In genomic region chr11:60947666-60948065, GRCh38 we compare ENCODE assay signal across 1 cellular context.
TF ChIP-seq lines count a peak whose summit lies in the region.

No MANE protein-coding gene starts in this region.

TF ChIP-seq in GM23338, 12 proteins besides CTCF, POLR2A, EP300 and RAD21 (continued from another document):
- TF ChIP-seq, protein P1, sequence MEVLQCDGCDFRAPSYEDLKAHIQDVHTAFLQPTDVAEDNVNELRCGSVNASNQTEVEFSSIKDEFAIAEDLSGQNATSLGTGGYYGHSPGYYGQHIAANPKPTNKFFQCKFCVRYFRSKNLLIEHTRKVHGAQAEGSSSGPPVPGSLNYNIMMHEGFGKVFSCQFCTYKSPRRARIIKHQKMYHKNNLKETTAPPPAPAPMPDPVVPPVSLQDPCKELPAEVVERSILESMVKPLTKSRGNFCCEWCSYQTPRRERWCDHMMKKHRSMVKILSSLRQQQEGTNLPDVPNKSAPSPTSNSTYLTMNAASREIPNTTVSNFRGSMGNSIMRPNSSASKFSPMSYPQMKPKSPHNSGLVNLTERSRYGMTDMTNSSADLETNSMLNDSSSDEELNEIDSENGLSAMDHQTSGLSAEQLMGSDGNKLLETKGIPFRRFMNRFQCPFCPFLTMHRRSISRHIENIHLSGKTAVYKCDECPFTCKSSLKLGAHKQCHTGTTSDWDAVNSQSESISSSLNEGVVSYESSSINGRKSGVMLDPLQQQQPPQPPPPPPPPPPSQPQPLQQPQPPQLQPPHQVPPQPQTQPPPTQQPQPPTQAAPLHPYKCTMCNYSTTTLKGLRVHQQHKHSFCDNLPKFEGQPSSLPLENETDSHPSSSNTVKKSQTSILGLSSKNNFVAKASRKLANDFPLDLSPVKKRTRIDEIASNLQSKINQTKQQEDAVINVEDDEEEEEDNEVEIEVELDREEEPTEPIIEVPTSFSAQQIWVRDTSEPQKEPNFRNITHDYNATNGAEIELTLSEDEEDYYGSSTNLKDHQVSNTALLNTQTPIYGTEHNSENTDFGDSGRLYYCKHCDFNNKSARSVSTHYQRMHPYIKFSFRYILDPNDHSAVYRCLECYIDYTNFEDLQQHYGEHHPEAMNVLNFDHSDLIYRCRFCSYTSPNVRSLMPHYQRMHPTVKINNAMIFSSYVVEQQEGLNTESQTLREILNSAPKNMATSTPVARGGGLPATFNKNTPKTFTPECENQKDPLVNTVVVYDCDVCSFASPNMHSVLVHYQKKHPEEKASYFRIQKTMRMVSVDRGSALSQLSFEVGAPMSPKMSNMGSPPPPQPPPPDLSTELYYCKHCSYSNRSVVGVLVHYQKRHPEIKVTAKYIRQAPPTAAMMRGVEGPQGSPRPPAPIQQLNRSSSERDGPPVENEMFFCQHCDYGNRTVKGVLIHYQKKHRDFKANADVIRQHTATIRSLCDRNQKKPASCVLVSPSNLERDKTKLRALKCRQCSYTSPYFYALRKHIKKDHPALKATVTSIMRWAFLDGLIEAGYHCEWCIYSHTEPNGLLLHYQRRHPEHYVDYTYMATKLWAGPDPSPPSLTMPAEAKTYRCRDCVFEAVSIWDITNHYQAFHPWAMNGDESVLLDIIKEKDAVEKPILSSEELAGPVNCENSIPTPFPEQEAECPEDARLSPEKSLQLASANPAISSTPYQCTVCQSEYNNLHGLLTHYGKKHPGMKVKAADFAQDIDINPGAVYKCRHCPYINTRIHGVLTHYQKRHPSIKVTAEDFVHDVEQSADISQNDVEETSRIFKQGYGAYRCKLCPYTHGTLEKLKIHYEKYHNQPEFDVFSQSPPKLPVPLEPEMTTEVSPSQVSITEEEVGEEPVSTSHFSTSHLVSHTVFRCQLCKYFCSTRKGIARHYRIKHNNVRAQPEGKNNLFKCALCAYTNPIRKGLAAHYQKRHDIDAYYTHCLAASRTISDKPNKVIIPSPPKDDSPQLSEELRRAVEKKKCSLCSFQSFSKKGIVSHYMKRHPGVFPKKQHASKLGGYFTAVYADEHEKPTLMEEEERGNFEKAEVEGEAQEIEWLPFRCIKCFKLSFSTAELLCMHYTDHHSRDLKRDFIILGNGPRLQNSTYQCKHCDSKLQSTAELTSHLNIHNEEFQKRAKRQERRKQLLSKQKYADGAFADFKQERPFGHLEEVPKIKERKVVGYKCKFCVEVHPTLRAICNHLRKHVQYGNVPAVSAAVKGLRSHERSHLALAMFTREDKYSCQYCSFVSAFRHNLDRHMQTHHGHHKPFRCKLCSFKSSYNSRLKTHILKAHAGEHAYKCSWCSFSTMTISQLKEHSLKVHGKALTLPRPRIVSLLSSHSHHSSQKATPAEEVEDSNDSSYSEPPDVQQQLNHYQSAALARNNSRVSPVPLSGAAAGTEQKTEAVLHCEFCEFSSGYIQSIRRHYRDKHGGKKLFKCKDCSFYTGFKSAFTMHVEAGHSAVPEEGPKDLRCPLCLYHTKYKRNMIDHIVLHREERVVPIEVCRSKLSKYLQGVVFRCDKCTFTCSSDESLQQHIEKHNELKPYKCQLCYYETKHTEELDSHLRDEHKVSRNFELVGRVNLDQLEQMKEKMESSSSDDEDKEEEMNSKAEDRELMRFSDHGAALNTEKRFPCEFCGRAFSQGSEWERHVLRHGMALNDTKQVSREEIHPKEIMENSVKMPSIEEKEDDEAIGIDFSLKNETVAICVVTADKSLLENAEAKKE (CRISPR knock-in tag; IDR thresholded peaks at IDR 0.05) = no peak
- TF ChIP-seq ZNF114 (CRISPR knock-in tag; IDR thresholded peaks at IDR 0.05) (no peak), ZNF331 (CRISPR knock-in tag; IDR thresholded peaks at IDR 0.05; ENCODE audit: low read depth) (no peak), EZH2 (IDR thresholded peaks at IDR 0.05; ENCODE audit: low read depth, unreplicated experiment) (no peak), STAT1 (IDR thresholded peaks at IDR 0.05; ENCODE audit: unreplicated experiment) (no peak)
